In genomic region chr11:94926698-94927237, GRCh38 we compare ENCODE assay signal across 8 cellular contexts. TPM values are rescaled to one million over a fixed set of nuclear protein-coding genes. Genes with fewer than 3 reads are reported as not detected.
DNase-seq lines count a peak whose midpoint lies in the region; ATAC-seq and TF ChIP-seq lines count a peak whose summit lies in the region.

No MANE protein-coding gene starts in this region.

- H3K9me3 ChIP-seq in left lung, result no peaks in the 10 kb centered on the region

- TF ChIP-seq CTCF in choroid plexus epithelial cell (conservative IDR thresholded peaks at IDR 0.05; ENCODE audit: low read depth, low read length) (no peak), left lung (IDR thresholded peaks at IDR 0.05) (no peak)

- peaks cover 17 to 30% of the 10 kb centered on the region in 2 donors for H3K4me1 ChIP-seq in left lung

- DNase-seq in HS-5 (ENCODE audit: low read depth), result peak; percentile 73
- peak; percentile 98 for DNase-seq in choroid plexus epithelial cell (ENCODE audit: low read depth)
- DNase-seq in left lung, result peak in 1 of 2 donors; percentile 64
- DNase-seq in NOMO-1 treated with DMSO at 0.1 percent for 48 hours (lab: John Stamatoyannopoulos, UW; ENCODE audit: unreplicated experiment), result no peak
- no peak for DNase-seq in SHP77 treated with DMSO at 0.1 percent for 48 hours (lab: John Stamatoyannopoulos, UW)
- DNase-seq in cerebellum (ENCODE audit: low spot score), result no peak

- ATAC-seq in left lung (peak; percentile 73), HG02938 (IDR thresholded peaks at IDR 0.05; ENCODE audit: unreplicated experiment) (no peak)

- no peaks in the 10 kb centered on the region for H3K36me3 ChIP-seq in left lung

- intact Hi-C loops in left lung (cut with DNase I), result no loop called here

- no peaks in the 10 kb centered on the region for H3K27me3 ChIP-seq in left lung

- H3K4me3 ChIP-seq in choroid plexus epithelial cell (ENCODE audit: low read depth, low read length), result no peak overlapping the region
- H3K4me3 ChIP-seq in left lung, result no peak overlapping the region

- H3K27ac ChIP-seq in left lung (peak overlapping the region; percentile 57 to 74), temporal lobe (ENCODE audit: low read depth, low read length) (peak overlapping the region; percentile 84)

RNA-seq across cellular contexts. Expression of gene CWC15, which starts 46.6 kb away (rescaled TPM):
- total RNA-seq in left lung, result 10 to 100 TPM; 43.3 to 47.3 TPM
- total RNA-seq in temporal lobe, result 31.2 TPM
- 44.7 TPM for total RNA-seq in cerebellum

RNA-seq across cellular contexts. Expression of gene KDM4D, which starts 46.7 kb away (rescaled TPM):
- under 1 TPM; 0.35 to 0.39 TPM for total RNA-seq in left lung
- total RNA-seq in temporal lobe, result 1.7 TPM
- 1.8 TPM for total RNA-seq in cerebellum

Comparison
In these comparisons a context has a peak if more than half of its experiments do, and no peak if none do; other contexts are left out.
1. DNase-seq: peak in HS-5 (single experiment) and choroid plexus epithelial cell (single experiment); none in NOMO-1 treated with DMSO at 0.1 percent for 48 hours (single experiment), SHP77 treated with DMSO at 0.1 percent for 48 hours (single experiment) and cerebellum (single experiment).